8 cellular contexts compared by ENCODE assay signal in the genomic region with DNA sequence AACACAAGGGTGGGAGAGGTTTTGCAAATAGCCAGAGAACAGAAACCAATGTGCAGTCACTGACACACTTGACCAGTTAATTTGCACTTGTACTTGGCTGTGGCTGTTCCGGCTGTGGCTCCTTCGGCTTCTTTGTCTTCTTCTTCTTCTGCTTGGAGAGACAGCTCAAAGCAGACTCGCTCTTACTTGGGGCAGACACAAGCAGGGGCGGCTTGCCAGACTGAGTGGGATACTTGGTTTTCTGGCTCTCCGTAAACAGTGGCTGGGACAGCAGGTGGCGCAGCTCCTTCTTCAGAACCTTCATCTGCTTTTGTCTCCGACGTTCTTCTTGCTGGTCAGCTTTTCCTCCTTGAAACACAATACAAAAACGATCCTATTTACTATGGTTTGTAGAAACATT. TPM values are rescaled to one million over a fixed set of nuclear protein-coding genes. Genes with fewer than 3 reads are reported as not detected.
DNase-seq lines count a peak whose midpoint lies in the region; ATAC-seq and TF ChIP-seq lines count a peak whose summit lies in the region.

No MANE protein-coding gene starts in this region.

- H3K4me1 ChIP-seq in KMS-11 (ENCODE audit: low read depth, poor library complexity, severe bottlenecking) = peaks cover 52% of the 10 kb centered on the region

- no peak overlapping the region for H3K9ac ChIP-seq in KMS-11

- H3K4me2 ChIP-seq in KMS-11 = no peak overlapping the region; the same call in 1 of the 2 replicates

- H3K36me3 ChIP-seq in KMS-11 (ENCODE audit: insufficient read depth) = no peaks in the 10 kb centered on the region

- no peak for ATAC-seq in GM21447 (IDR thresholded peaks at IDR 0.05; ENCODE audit: unreplicated experiment)
- no peak for ATAC-seq in HG02678 (IDR thresholded peaks at IDR 0.05; ENCODE audit: unreplicated experiment)
- no peak for ATAC-seq in HG03159 (IDR thresholded peaks at IDR 0.05; ENCODE audit: unreplicated experiment)

- H2AFZ ChIP-seq in KMS-11 (ENCODE audit: low read depth) = no peak overlapping the region

- H3K4me3 ChIP-seq in AG09309 (ENCODE audit: control insufficient read depth, low read depth, low read length) (no peak overlapping the region), KMS-11 (IDR thresholded peaks at IDR 0.05; ENCODE audit: insufficient read depth, low read depth, low read length) (no peak overlapping the region)

- peaks cover 4% of the 10 kb centered on the region; the same call in 1 of the 2 replicates for H3K79me2 ChIP-seq in KMS-11 (ENCODE audit: insufficient read depth, low read depth)

- H4K20me1 ChIP-seq in KMS-11 (ENCODE audit: insufficient read depth) = no peaks in the 10 kb centered on the region

- no peaks in the 10 kb centered on the region for H3K27me3 ChIP-seq in KMS-11 (ENCODE audit: insufficient read depth, low read depth)

- H3K27ac ChIP-seq in KMS-11 = peak overlapping the region; percentile 70; the same call in 1 of the 2 replicates

- TF ChIP-seq CTCF in AG09309 (IDR thresholded peaks at IDR 0.05; ENCODE audit: control insufficient read depth, insufficient read depth, low read depth, low read length, missing control alignments) (peak; percentile 50), KMS-11 (conservative IDR thresholded peaks at IDR 0.05; ENCODE audit: low read depth, low read length) (0 out of 2 replicates have a peak, but pooled peaks have one; percentile 19)

- no peak for DNase-seq in AG09309 (ENCODE audit: low read depth)
- DNase-seq in cerebellum (ENCODE audit: low spot score) = peak; percentile 35
- DNase-seq in lung microvascular endothelial cell (ENCODE audit: low read depth in 2 of 2) = peak; percentile 29 to 65
- DNase-seq in NCI-H1092 (lab: John Stamatoyannopoulos, UW) = no peak

RNA-seq across cellular contexts. Expression of a gene that starts 25.0 kb away (rescaled TPM):
- total RNA-seq in cerebellum (6.3 TPM), lung microvascular endothelial cell (0.40 and 0.44 TPM in 2 replicates)

RNA-seq across cellular contexts. Expression of a gene that starts 29.9 kb away (rescaled TPM):
- total RNA-seq in cerebellum = 59.0 TPM
- total RNA-seq in lung microvascular endothelial cell = 53.8 and 79.8 TPM in 2 replicates

RNA-seq across cellular contexts. Expression of a gene that starts 30.0 kb away (rescaled TPM):
- total RNA-seq in cerebellum (16.6 TPM), lung microvascular endothelial cell (8.3 and 14.2 TPM in 2 replicates)

RNA-seq across cellular contexts. Expression of a gene that starts 54.0 kb away (rescaled TPM):
- total RNA-seq in cerebellum (not detected), lung microvascular endothelial cell (not detected in 2 replicates)

RNA-seq across cellular contexts. Expression of a gene that starts 59.4 kb away (rescaled TPM):
- total RNA-seq in cerebellum (5.6 TPM), lung microvascular endothelial cell (7.9 and 78.0 TPM in 2 replicates)

Comparison
In these comparisons a context has a peak if more than half of its experiments do, and no peak if none do; other contexts are left out.
1. DNase-seq: peak in cerebellum (single experiment) and lung microvascular endothelial cell (2 of 2); none in AG09309 (single experiment) and NCI-H1092 (single experiment).